ENCODE assay signal across 1 cellular context in genomic region chr11:9200471-9200870, GRCh38.
TF ChIP-seq lines count a peak whose summit lies in the region.

No MANE protein-coding gene starts in this region.

TF ChIP-seq in GM12878, 131 proteins besides CTCF, POLR2A, EP300 and RAD21:
- TF ChIP-seq E2F8 (IDR thresholded peaks at IDR 0.05; ENCODE audit: low read depth, partially characterized antibody), result no peak
- TF ChIP-seq CHD1 (IDR thresholded peaks at IDR 0.05; ENCODE audit: low read depth, low read length), result no peak
- no peak for TF ChIP-seq NRF1 (conservative IDR thresholded peaks at IDR 0.05; ENCODE audit: low read depth, low read length)
- no peak for TF ChIP-seq CHD4 (IDR thresholded peaks at IDR 0.05)
- no peak for TF ChIP-seq TCF3 (IDR thresholded peaks at IDR 0.05; ENCODE audit: borderline replicate concordance, insufficient read depth, low read depth, low read length)
- TF ChIP-seq IRF4 (IDR thresholded peaks at IDR 0.05; ENCODE audit: low read depth, low read length), result no peak
- no peak for TF ChIP-seq ZZZ3 (IDR thresholded peaks at IDR 0.05; ENCODE audit: control insufficient read depth, insufficient read length, low read depth)
- no peak for TF ChIP-seq PBX3 (IDR thresholded peaks at IDR 0.05; ENCODE audit: insufficient replicate concordance, low read depth, low read length)
- no peak for TF ChIP-seq CEBPB (IDR thresholded peaks at IDR 0.05; ENCODE audit: borderline replicate concordance in 1 of 2, low read depth in 2 of 2, low read length in 2 of 2)
- TF ChIP-seq MTA3 (IDR thresholded peaks at IDR 0.05; ENCODE audit: borderline replicate concordance, low read length), result no peak
- TF ChIP-seq BCLAF1 (IDR thresholded peaks at IDR 0.05), result no peak
- TF ChIP-seq HDAC6 (IDR thresholded peaks at IDR 0.05; ENCODE audit: unreplicated experiment), result no peak
- TF ChIP-seq CEBPZ (IDR thresholded peaks at IDR 0.05; ENCODE audit: low read depth, low read length), result no peak
- TF ChIP-seq KDM1A (IDR thresholded peaks at IDR 0.05; ENCODE audit: borderline replicate concordance), result no peak
- no peak for TF ChIP-seq STAT3 (IDR thresholded peaks at IDR 0.05; ENCODE audit: low read depth, low read length)
- no peak for TF ChIP-seq REST (IDR thresholded peaks at IDR 0.05; ENCODE audit: low read depth, low read length)
- no peak for TF ChIP-seq SMAD5 (IDR thresholded peaks at IDR 0.05; ENCODE audit: low read depth)
- TF ChIP-seq BCL3 (IDR thresholded peaks at IDR 0.05; ENCODE audit: borderline replicate concordance, insufficient read depth, low read depth, low read length, poor library complexity, severe bottlenecking), result no peak
- no peak for TF ChIP-seq RELA (IDR thresholded peaks at IDR 0.05; ENCODE audit: borderline replicate concordance, partially characterized antibody)
